ENCODE assay signal across 1 cellular context in the genomic region with DNA sequence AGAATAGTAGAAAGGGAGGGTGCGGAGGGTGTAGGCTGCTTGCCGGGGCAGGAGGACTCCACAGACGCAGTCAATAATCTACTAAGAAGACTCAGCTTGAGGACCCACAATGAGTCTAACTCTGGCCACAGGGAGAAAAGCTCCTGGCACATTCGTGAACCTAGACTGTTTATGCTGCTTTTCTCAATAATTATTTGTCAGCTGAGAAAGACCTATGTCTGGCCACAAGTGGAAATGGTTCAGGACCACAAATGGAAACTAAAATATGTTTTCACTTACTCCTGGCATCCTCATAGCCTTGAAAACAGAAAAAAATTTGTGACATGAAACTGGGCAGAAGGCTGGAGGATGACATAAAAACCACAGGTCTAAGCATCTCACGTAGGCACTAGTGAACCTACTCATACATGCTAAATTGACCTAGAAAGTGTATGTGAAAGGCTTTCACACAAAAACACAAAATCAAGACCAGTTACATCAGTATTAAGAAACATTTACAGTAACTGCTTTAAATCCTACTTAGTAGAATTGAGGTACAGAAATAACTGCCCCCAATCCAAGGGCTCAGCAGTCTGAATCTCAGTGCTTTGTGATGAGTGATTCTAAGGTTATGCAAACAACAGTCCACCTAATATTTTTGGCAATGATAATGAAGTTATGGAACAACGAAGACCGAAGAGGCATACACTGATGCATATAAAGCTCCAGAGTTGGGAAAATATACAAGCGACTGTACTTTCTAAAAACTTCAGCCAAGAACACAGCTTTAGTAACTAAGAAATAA.
TF ChIP-seq lines count a peak whose summit lies in the region.

No MANE protein-coding gene starts in this region.

TF ChIP-seq in HepG2, 621 proteins besides CTCF, POLR2A, EP300 and RAD21 (continued from another document):
- TF ChIP-seq, protein P1, sequence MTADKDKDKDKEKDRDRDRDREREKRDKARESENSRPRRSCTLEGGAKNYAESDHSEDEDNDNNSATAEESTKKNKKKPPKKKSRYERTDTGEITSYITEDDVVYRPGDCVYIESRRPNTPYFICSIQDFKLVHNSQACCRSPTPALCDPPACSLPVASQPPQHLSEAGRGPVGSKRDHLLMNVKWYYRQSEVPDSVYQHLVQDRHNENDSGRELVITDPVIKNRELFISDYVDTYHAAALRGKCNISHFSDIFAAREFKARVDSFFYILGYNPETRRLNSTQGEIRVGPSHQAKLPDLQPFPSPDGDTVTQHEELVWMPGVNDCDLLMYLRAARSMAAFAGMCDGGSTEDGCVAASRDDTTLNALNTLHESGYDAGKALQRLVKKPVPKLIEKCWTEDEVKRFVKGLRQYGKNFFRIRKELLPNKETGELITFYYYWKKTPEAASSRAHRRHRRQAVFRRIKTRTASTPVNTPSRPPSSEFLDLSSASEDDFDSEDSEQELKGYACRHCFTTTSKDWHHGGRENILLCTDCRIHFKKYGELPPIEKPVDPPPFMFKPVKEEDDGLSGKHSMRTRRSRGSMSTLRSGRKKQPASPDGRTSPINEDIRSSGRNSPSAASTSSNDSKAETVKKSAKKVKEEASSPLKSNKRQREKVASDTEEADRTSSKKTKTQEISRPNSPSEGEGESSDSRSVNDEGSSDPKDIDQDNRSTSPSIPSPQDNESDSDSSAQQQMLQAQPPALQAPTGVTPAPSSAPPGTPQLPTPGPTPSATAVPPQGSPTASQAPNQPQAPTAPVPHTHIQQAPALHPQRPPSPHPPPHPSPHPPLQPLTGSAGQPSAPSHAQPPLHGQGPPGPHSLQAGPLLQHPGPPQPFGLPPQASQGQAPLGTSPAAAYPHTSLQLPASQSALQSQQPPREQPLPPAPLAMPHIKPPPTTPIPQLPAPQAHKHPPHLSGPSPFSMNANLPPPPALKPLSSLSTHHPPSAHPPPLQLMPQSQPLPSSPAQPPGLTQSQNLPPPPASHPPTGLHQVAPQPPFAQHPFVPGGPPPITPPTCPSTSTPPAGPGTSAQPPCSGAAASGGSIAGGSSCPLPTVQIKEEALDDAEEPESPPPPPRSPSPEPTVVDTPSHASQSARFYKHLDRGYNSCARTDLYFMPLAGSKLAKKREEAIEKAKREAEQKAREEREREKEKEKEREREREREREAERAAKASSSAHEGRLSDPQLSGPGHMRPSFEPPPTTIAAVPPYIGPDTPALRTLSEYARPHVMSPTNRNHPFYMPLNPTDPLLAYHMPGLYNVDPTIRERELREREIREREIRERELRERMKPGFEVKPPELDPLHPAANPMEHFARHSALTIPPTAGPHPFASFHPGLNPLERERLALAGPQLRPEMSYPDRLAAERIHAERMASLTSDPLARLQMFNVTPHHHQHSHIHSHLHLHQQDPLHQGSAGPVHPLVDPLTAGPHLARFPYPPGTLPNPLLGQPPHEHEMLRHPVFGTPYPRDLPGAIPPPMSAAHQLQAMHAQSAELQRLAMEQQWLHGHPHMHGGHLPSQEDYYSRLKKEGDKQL (CRISPR knock-in tag; IDR thresholded peaks at IDR 0.05; ENCODE audit: low read depth) = no peak
- no peak for TF ChIP-seq ZFP41 (CRISPR knock-in tag; IDR thresholded peaks at IDR 0.05; ENCODE audit: borderline replicate concordance)
